9 cellular contexts compared by ENCODE assay signal in the genomic region with DNA sequence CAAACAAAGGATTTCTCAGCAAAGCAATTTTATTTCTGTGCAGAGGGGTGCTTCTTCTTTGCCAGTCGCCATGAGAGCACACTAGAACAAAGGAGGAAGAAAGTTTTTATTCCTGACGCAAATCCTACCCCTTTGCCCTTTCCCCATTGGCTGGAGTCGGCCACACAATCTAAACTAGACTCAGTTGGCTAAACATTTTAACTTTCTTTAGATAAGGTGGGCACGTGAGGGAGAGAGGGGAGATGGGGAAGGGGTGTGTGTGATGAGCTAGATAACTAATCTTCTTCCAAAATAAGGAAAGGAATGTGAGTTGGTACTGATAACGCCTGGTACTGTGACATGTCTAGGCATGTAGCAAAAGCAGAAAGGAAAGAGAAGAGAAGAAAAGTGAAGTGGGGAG. TPM values are rescaled to one million over a fixed set of nuclear protein-coding genes. Genes with fewer than 3 reads are reported as not detected.
DNase-seq lines count a peak whose midpoint lies in the region; ATAC-seq and TF ChIP-seq lines count a peak whose summit lies in the region.
"Had no signal": no experiment of that assay in that cellular context is flagged by ENCODE, and none has a peak within 500 bp of the region (broad histone marks: within the 10 kb centered on the region; RNA-seq: fewer than 3 reads in every experiment).

No MANE protein-coding gene starts in this region.

- TF ChIP-seq POLR2A in spleen (IDR thresholded peaks at IDR 0.05), result peak in 1 of 3 donors; percentile 37

- peak overlapping the region; percentile 68 for H3K4me2 ChIP-seq in hepatocyte

- peak overlapping the region; percentile 89 for H3K27ac Mint-ChIP-seq in activated T-helper 1 cell treated with anti-CD3 and anti-CD28 coated beads, Interleukin-12 subunit alpha, Interleukin-12 subunit beta, Interleukin-2, Interleukin-4 antibody, amounts not matched to agents 30 ng/mL and 10 ng/mL and 1 ng/mL, durations not matched to agents 14 hours and 24 hours and 36 hours

- H3K4me1 ChIP-seq in hepatocyte (ENCODE audit: insufficient read depth) (peaks cover 4% of the 10 kb centered on the region), spleen (peaks cover 25 to 68% (median 47%) of the 10 kb centered on the region in 6 donors)

- intact Hi-C loops in activated T-helper 1 cell treated with anti-CD3 and anti-CD28 coated beads, Interleukin-12 subunit alpha, Interleukin-12 subunit beta, Interleukin-2, Interleukin-4 antibody, amounts not matched to agents 30 ng/mL and 10 ng/mL and 1 ng/mL, durations not matched to agents 14 hours and 24 hours and 36 hours (cut with micrococcal nuclease), result loop anchor here (1.0 to 5.0 kb wide), 3 partner anchors 90 to 1083 kb away; partner anchors contain the start of gene TRIM68
- intact Hi-C loops in spleen (cut with DNase I; ENCODE audit: low total_unique reads), result loop anchor here (10.0 kb wide), 1 partner anchor 65 kb away; the partner anchor contains the start of gene TRIM34

- H3K9me2 ChIP-seq in hepatocyte (replicated peaks; ENCODE audit: insufficient read depth), result no peaks in the 10 kb centered on the region

- H3K4me3 ChIP-seq in hepatocyte, result no peak overlapping the region
- H3K4me3 ChIP-seq in spleen, result peak overlapping the region; percentile 41 to 74 (median 70)

- H3K9me3 Mint-ChIP-seq in activated T-helper 1 cell treated with anti-CD3 and anti-CD28 coated beads, Interleukin-12 subunit alpha, Interleukin-12 subunit beta, Interleukin-2, Interleukin-4 antibody, amounts not matched to agents 30 ng/mL and 10 ng/mL and 1 ng/mL, durations not matched to agents 14 hours and 24 hours and 36 hours, result no peaks in the 10 kb centered on the region

- H3K36me3 ChIP-seq in hepatocyte (replicated peaks; ENCODE audit: insufficient read depth, low read depth) (no peaks in the 10 kb centered on the region), spleen (peaks cover 0 to 23% (median 0%) of the 10 kb centered on the region in 6 donors)

- no peaks in the 10 kb centered on the region for H3K27me3 ChIP-seq in hepatocyte
- no peaks in the 10 kb centered on the region for H3K27me3 ChIP-seq in spleen (replicated peaks in 1 of 7)

- H2AFZ ChIP-seq in hepatocyte, result peak overlapping the region; percentile 47

- H3K79me2 ChIP-seq in hepatocyte, result peaks cover 3% of the 10 kb centered on the region

- no peak for TF ChIP-seq CTCF in hepatocyte (IDR thresholded peaks at IDR 0.05; ENCODE audit: poor library complexity)
- no peak for TF ChIP-seq CTCF in spleen (IDR thresholded peaks at IDR 0.05 in 8 of 11, conservative IDR thresholded peaks at IDR 0.05 in 3 of 11)

- H3K4me3 Mint-ChIP-seq in activated T-helper 1 cell treated with anti-CD3 and anti-CD28 coated beads, Interleukin-12 subunit alpha, Interleukin-12 subunit beta, Interleukin-2, Interleukin-4 antibody, amounts not matched to agents 30 ng/mL and 10 ng/mL and 1 ng/mL, durations not matched to agents 14 hours and 24 hours and 36 hours, result peak overlapping the region; percentile 93

- H4K20me1 ChIP-seq in hepatocyte (ENCODE audit: insufficient read depth, poor library complexity, severe bottlenecking), result no peaks in the 10 kb centered on the region

- H3K27me3 Mint-ChIP-seq in activated T-helper 1 cell treated with anti-CD3 and anti-CD28 coated beads, Interleukin-12 subunit alpha, Interleukin-12 subunit beta, Interleukin-2, Interleukin-4 antibody, amounts not matched to agents 30 ng/mL and 10 ng/mL and 1 ng/mL, durations not matched to agents 14 hours and 24 hours and 36 hours (ENCODE audit: insufficient read depth), result no peaks in the 10 kb centered on the region

- H3K9me3 ChIP-seq in hepatocyte (ENCODE audit: low read depth) (no peaks in the 10 kb centered on the region), spleen (no peaks in the 10 kb centered on the region)

- DNase-seq in H4 (ENCODE audit: low spot score) (peak; percentile 34), hepatocyte (ENCODE audit: low spot score) (no peak), spleen (no peak), NCI-H1048 (lab: John Stamatoyannopoulos, UW) (no peak), T-helper 9 cell (no peak), NCI-H2029 treated with DMSO at 0.1 percent for 48 hours (lab: John Stamatoyannopoulos, UW) (no peak)
- no peak for DNase-seq in activated T-helper 1 cell treated with anti-CD3 and anti-CD28 coated beads, Interleukin-12 subunit alpha, Interleukin-12 subunit beta, Interleukin-2, Interleukin-4 antibody, amounts not matched to agents 30 ng/mL and 10 ng/mL and 1 ng/mL, durations not matched to agents 14 hours and 24 hours and 36 hours (ENCODE audit: low spot score)

- H3K27ac ChIP-seq in hepatocyte, result peak overlapping the region; percentile 80
- H3K27ac ChIP-seq in spleen, result peak overlapping the region; percentile 87 to 97 (median 95)
- H3K27ac ChIP-seq: VCaP had no signal

- H3K36me3 Mint-ChIP-seq in activated T-helper 1 cell treated with anti-CD3 and anti-CD28 coated beads, Interleukin-12 subunit alpha, Interleukin-12 subunit beta, Interleukin-2, Interleukin-4 antibody, amounts not matched to agents 30 ng/mL and 10 ng/mL and 1 ng/mL, durations not matched to agents 14 hours and 24 hours and 36 hours (ENCODE audit: low read depth), result peaks cover 26% of the 10 kb centered on the region

- WGBS in hepatocyte (ENCODE audit: low lambda C conversion rate, missing lambda C conversion rate), result 31% methylated on average over 5 of the region's 5 CpGs
- 0 to 2% (median 1%) methylated on average over 5 of the region's 5 CpGs for WGBS in spleen, 5 donors

- ATAC-seq in HG03432 (IDR thresholded peaks at IDR 0.05; ENCODE audit: unreplicated experiment), result no peak

- peaks cover 52% of the 10 kb centered on the region for H3K4me1 Mint-ChIP-seq in activated T-helper 1 cell treated with anti-CD3 and anti-CD28 coated beads, Interleukin-12 subunit alpha, Interleukin-12 subunit beta, Interleukin-2, Interleukin-4 antibody, amounts not matched to agents 30 ng/mL and 10 ng/mL and 1 ng/mL, durations not matched to agents 14 hours and 24 hours and 36 hours (ENCODE audit: low read depth)

RNA-seq across cellular contexts. Expression of gene TRIM22, which starts 0.6 kb away (rescaled TPM):
- 62.8 and 69.6 TPM in 2 replicates for total RNA-seq in H4 (2014; rRNA removed; shearing (Covaris generic))
- total RNA-seq in activated T-helper 1 cell treated with anti-CD3 and anti-CD28 coated beads, Interleukin-12 subunit alpha, Interleukin-12 subunit beta, Interleukin-2, Interleukin-4 antibody, amounts not matched to agents 30 ng/mL and 10 ng/mL and 1 ng/mL, durations not matched to agents 14 hours and 24 hours and 36 hours, result 125 and 127 TPM in 2 replicates
- total RNA-seq in hepatocyte (15.4 TPM in 2 replicates), spleen (100 to 1,000 TPM; 232 to 336 (median 282) TPM)
- polyA plus RNA-seq in hepatocyte (9.3 and 10.4 TPM in 2 replicates), spleen (100 to 1,000 TPM; 152 to 169 (median 162) TPM)

RNA-seq across cellular contexts. Expression of gene TRIM5, which starts 5.3 kb away (rescaled TPM):
- total RNA-seq in H4 (2014; rRNA removed; shearing (Covaris generic)), result 36.5 and 38.1 TPM in 2 replicates
- 7.9 and 8.6 TPM in 2 replicates for total RNA-seq in activated T-helper 1 cell treated with anti-CD3 and anti-CD28 coated beads, Interleukin-12 subunit alpha, Interleukin-12 subunit beta, Interleukin-2, Interleukin-4 antibody, amounts not matched to agents 30 ng/mL and 10 ng/mL and 1 ng/mL, durations not matched to agents 14 hours and 24 hours and 36 hours
- total RNA-seq in hepatocyte, result 30.1 and 37.0 TPM in 2 replicates
- polyA plus RNA-seq in hepatocyte, result 14.2 and 19.6 TPM in 2 replicates
- total RNA-seq in spleen, result 10 to 100 TPM; 31.1 to 44.3 (median 34.2) TPM
- 10 to 100 TPM in 1 of 3 donors, 1 to 10 TPM in 2; 7.8 to 13.6 (median 9.0) TPM for polyA plus RNA-seq in spleen

RNA-seq across cellular contexts. Expression of gene OR56B1, which starts 46.0 kb away (rescaled TPM):
- total RNA-seq in H4 (2014; rRNA removed; shearing (Covaris generic)), result not detected in 2 replicates
- total RNA-seq in activated T-helper 1 cell treated with anti-CD3 and anti-CD28 coated beads, Interleukin-12 subunit alpha, Interleukin-12 subunit beta, Interleukin-2, Interleukin-4 antibody, amounts not matched to agents 30 ng/mL and 10 ng/mL and 1 ng/mL, durations not matched to agents 14 hours and 24 hours and 36 hours, result not detected in 2 replicates
- not detected in 2 replicates for total RNA-seq in hepatocyte
- polyA plus RNA-seq in hepatocyte, result not detected in 2 replicates
- total RNA-seq in spleen, result 1 to 10 TPM in 4 of 7 donors, under 1 TPM in 3; 0.27 to 1.8 (median 1.0) TPM
- polyA plus RNA-seq in spleen, result under 1 TPM; 0.06 to 0.11 (median 0.08) TPM
